In genomic region chr9:136807281-136808074, GRCh38 we compare ENCODE assay signal across 8 cellular contexts. TPM values are rescaled to one million over a fixed set of nuclear protein-coding genes. Genes with fewer than 3 reads are reported as not detected.
DNase-seq lines count a peak whose midpoint lies in the region; ATAC-seq and TF ChIP-seq lines count a peak whose summit lies in the region.

Gene RABL6, plus strand, starts transcription at chr9:136807948. Its CDS starts 249 bp downstream, at chr9:136808197.

- H3K27me3 Mint-ChIP-seq in activated naive CD4-positive, alpha-beta T cell treated with anti-CD3 and anti-CD28 coated beads, Interleukin-2, amount 10 ng/mL, durations not matched to agents 7 days and 5 days, result peaks cover 2% of the 10 kb centered on the region

- H3K9me3 ChIP-seq in IMR-90 (ENCODE audit: control insufficient read depth, insufficient read depth, low read length), result no peaks in the 10 kb centered on the region
- no peaks in the 10 kb centered on the region for H3K9me3 ChIP-seq in SK-N-SH
- H3K9me3 ChIP-seq in osteoblast (ENCODE audit: low read depth, low read length), result no peaks in the 10 kb centered on the region
- no peaks in the 10 kb centered on the region for H3K9me3 ChIP-seq in testis

- no peaks in the 10 kb centered on the region for H3F3A ChIP-seq in SK-N-SH (replicated peaks; ENCODE audit: insufficient read depth)

- peak within 1 kb of the TSS; percentile 22 to 94; a peak in 3 of 4 replicates for H4K8ac ChIP-seq in IMR-90 (ENCODE audit: low read depth in 2 of 2, low read length in 2 of 2)

- WGBS in IMR-90 (ENCODE audit: extremely low coverage in 2 of 2, insufficient read length in 1 of 2), 2 experiments, result 1% methylated on average over 68 of the region's 96 CpGs; no CpG with 5 or more reads in 1 of the 2 experiments
- whole genome bisulfite sequencing in SK-N-SH (ENCODE audit: low lambda C conversion rate), result 5% methylated on average over 23 of the region's 96 CpGs
- 0 to 1% methylated on average over 14 to 90 of the region's 96 CpGs for WGBS in testis, 2 donors

- H2AK9ac ChIP-seq in IMR-90 (replicated peaks; ENCODE audit: low read depth, low read length, poor library complexity), result peak within 1 kb of the TSS; percentile 97

- POLR2A ChIA-PET in IMR-90 (lab: Charles Lee; ENCODE audit: unreplicated experiment) (no interaction called here), SK-N-SH (lab: Yijun Ruan, JAX) (interaction anchor here (0.7 to 3.2 kb wide), 4 partner anchors 9 to 41 kb away, joined by 3 to 10 read pairs (median 4); partner anchors contain the start of gene AJM1)

- H3K27ac ChIP-seq in IMR-90 (ENCODE audit: insufficient read depth, low read length) (peak within 1 kb of the TSS; percentile 86), SK-N-SH (ENCODE audit: low read depth in 2 of 2, low read length in 1 of 2) (peak within 1 kb of the TSS; percentile 55 to 86; a peak in 3 of 4 replicates), osteoblast (ENCODE audit: low read depth, low read length) (peak within 1 kb of the TSS; percentile 53), testis (peak within 1 kb of the TSS; percentile 86 to 88)

- peak within 1 kb of the TSS; percentile 86 for H3K4me3 Mint-ChIP-seq in activated naive CD4-positive, alpha-beta T cell treated with anti-CD3 and anti-CD28 coated beads, Interleukin-2, amount 10 ng/mL, durations not matched to agents 7 days and 5 days

- H3K4me2 ChIP-seq in IMR-90 (ENCODE audit: low read depth, low read length) (peak within 1 kb of the TSS; percentile 90), SK-N-SH (peak within 1 kb of the TSS; percentile 96), osteoblast (ENCODE audit: insufficient read depth, low read length) (peak within 1 kb of the TSS; percentile 99)

- no TSS peak for BruUV-seq in IMR-90 (replicated peaks; lab: Mats Ljungman, UMichigan)

- TF ChIP-seq RAD21 in IMR-90 (IDR thresholded peaks at IDR 0.05; ENCODE audit: low read length) (no peak), SK-N-SH (IDR thresholded peaks at IDR 0.05; ENCODE audit: low read length) (no peak)

- peak; percentile 39 for DNase-seq in DMS79 (lab: John Stamatoyannopoulos, UW)
- peak; percentile 55 for DNase-seq in IMR-90
- DNase-seq in SK-N-SH, result peak; percentile 99
- DNase-seq in activated naive CD4-positive, alpha-beta T cell treated with anti-CD3 and anti-CD28 coated beads, Interleukin-2, amount 10 ng/mL, durations not matched to agents 7 days and 5 days, result peak; percentile 83
- no peak for DNase-seq in glomerular endothelial cell (ENCODE audit: extremely low read depth, low read depth, low spot score)
- DNase-seq in osteoblast (ENCODE audit: insufficient read length, low spot score, missing footprints), result peak; percentile 100
- peak; percentile 76 for DNase-seq in testis

- peak within 1 kb of the TSS; percentile 85 for H3K27ac Mint-ChIP-seq in activated naive CD4-positive, alpha-beta T cell treated with anti-CD3 and anti-CD28 coated beads, Interleukin-2, amount 10 ng/mL, durations not matched to agents 7 days and 5 days

- H2AFZ ChIP-seq in IMR-90 (replicated peaks; ENCODE audit: low read length, poor library complexity) (peak within 1 kb of the TSS; percentile 99), SK-N-SH (ENCODE audit: low read depth) (peak within 1 kb of the TSS; percentile 79; the same call in 1 of the 2 replicates), osteoblast (ENCODE audit: low read length) (peak within 1 kb of the TSS; percentile 82)

- H3K23ac ChIP-seq in IMR-90 (ENCODE audit: low read depth, low read length), result peak within 1 kb of the TSS; percentile 70

- H3K4me3 ChIP-seq in IMR-90 (ENCODE audit: insufficient read depth, low read depth, low read length) (peak within 1 kb of the TSS; percentile 75), SK-N-SH (ENCODE audit: low read depth in 2 of 2, low read length in 1 of 2) (peak within 1 kb of the TSS; percentile 79 to 96), osteoblast (ENCODE audit: insufficient read depth, low read length) (peak within 1 kb of the TSS; percentile 89), testis (peak within 1 kb of the TSS; percentile 79 to 94)

- dilution Hi-C loops in IMR-90 (cut with HindIII; ENCODE audit: low sequenced_read_pairs, unreplicated experiment), result no loop called here

- H3K9me1 ChIP-seq in IMR-90 (ENCODE audit: insufficient read depth, low read length), result no peaks in the 10 kb centered on the region

- H2BK15ac ChIP-seq in IMR-90 (ENCODE audit: low read depth, low read length), result no peak within 1 kb of the TSS

- peak within 1 kb of the TSS; percentile 85 for H3K9ac ChIP-seq in IMR-90 (ENCODE audit: low read depth, low read length)
- H3K9ac ChIP-seq in SK-N-SH, result peak within 1 kb of the TSS; percentile 89

- H2BK5ac ChIP-seq in IMR-90 (ENCODE audit: low read depth, low read length, poor library complexity, severe bottlenecking), result peak within 1 kb of the TSS; percentile 67

- CTCF ChIA-PET in IMR-90 (lab: Yijun Ruan, JAX), result no interaction called here
- CTCF ChIA-PET in SK-N-SH (lab: Yijun Ruan, JAX), result interaction anchor here (0.9 to 6.5 kb wide), 8 partner anchors 9 to 222 kb away, joined by 3 to 30 read pairs (median 5); partner anchors contain the start of gene AJM1
- CTCF ChIA-PET in activated naive CD4-positive, alpha-beta T cell treated with anti-CD3 and anti-CD28 coated beads, Interleukin-2, amount 10 ng/mL, durations not matched to agents 7 days and 5 days (lab: Charles Lee), result interaction anchor here (3.6 to 6.7 kb wide), 2 partner anchors 14 to 35 kb away, joined by 15 to 29 read pairs; partner anchors contain the start of gene AJM1

- H3K79me2 ChIP-seq in SK-N-SH (ENCODE audit: insufficient read depth) (peaks cover 46% of the 10 kb centered on the region), osteoblast (ENCODE audit: insufficient read depth, low read length) (peaks cover 44% of the 10 kb centered on the region)

- H4K91ac ChIP-seq in IMR-90 (ENCODE audit: insufficient read depth, low read depth, low read length), result peak within 1 kb of the TSS; percentile 70

- peaks cover 52% of the 10 kb centered on the region for H3K4me1 Mint-ChIP-seq in activated naive CD4-positive, alpha-beta T cell treated with anti-CD3 and anti-CD28 coated beads, Interleukin-2, amount 10 ng/mL, durations not matched to agents 7 days and 5 days

- intact Hi-C loops in IMR-90 (cut with micrococcal nuclease) (no loop called here), testis (cut with DNase I; ENCODE audit: low total_unique reads) (loop anchor here (5.0 kb wide), 1 partner anchor 135 kb away; the partner anchor contains the start of gene FBXW5)

- peak within 1 kb of the TSS; percentile 43; the same call in 1 of the 2 replicates for H2BK120ac ChIP-seq in IMR-90 (ENCODE audit: low read depth, low read length)

- in situ Hi-C loops in IMR-90 (cut with MboI; ENCODE audit: low sequenced_read_pairs), result no loop called here

- peak within 1 kb of the TSS; percentile 52 for H3K56ac ChIP-seq in IMR-90 (ENCODE audit: extremely low read depth, insufficient read depth, low read length)

- peak within 1 kb of the TSS; percentile 94 for H3K14ac ChIP-seq in IMR-90 (replicated peaks; ENCODE audit: low read depth, low read length)

- peak within 1 kb of the TSS; percentile 56 for H2AK5ac ChIP-seq in IMR-90 (ENCODE audit: low read depth, low read length)

- TF ChIP-seq EP300 in SK-N-SH (IDR thresholded peaks at IDR 0.05; ENCODE audit: borderline replicate concordance in 1 of 2, low read depth in 1 of 2, low read length in 1 of 2), result no peak

- H4K20me1 ChIP-seq in IMR-90 (ENCODE audit: insufficient read depth, low read length) (peaks cover 15% of the 10 kb centered on the region; the same call in 1 of the 2 replicates), SK-N-SH (ENCODE audit: insufficient read depth) (peaks cover 24% of the 10 kb centered on the region), osteoblast (ENCODE audit: insufficient read depth, low read length) (peaks cover 14% of the 10 kb centered on the region)

- TF ChIP-seq CTCF in IMR-90 (conservative IDR thresholded peaks at IDR 0.05; ENCODE audit: low read depth, low read length), result no peak
- TF ChIP-seq CTCF in SK-N-SH (IDR thresholded peaks at IDR 0.05), result no peak
- no peak for TF ChIP-seq CTCF in osteoblast (IDR thresholded peaks at IDR 0.05; ENCODE audit: extremely low read depth, low read depth, low read length)
- peak in 1 of 3 experiments; percentile 16 for TF ChIP-seq CTCF in testis (IDR thresholded peaks at IDR 0.05)

- H3K18ac ChIP-seq in IMR-90 (ENCODE audit: low read depth, low read length), result peak within 1 kb of the TSS; percentile 17; the same call in 1 of the 2 replicates

- H4K5ac ChIP-seq in IMR-90 (ENCODE audit: low read depth, low read length), result peak within 1 kb of the TSS; percentile 44

- H3K79me1 ChIP-seq in IMR-90 (ENCODE audit: low read depth in 1 of 2, low read length in 2 of 2), result peaks cover 25 to 45% of the 10 kb centered on the region in 2 experiments

- peaks cover 17% of the 10 kb centered on the region for H3K36me3 Mint-ChIP-seq in activated naive CD4-positive, alpha-beta T cell treated with anti-CD3 and anti-CD28 coated beads, Interleukin-2, amount 10 ng/mL, durations not matched to agents 7 days and 5 days

- H3K4me1 ChIP-seq in IMR-90 (ENCODE audit: control insufficient read depth, insufficient read depth, low read length) (peaks cover 13% of the 10 kb centered on the region), SK-N-SH (ENCODE audit: control insufficient read depth in 1 of 2, insufficient read depth in 2 of 2, low read depth in 1 of 2, low read length in 1 of 2) (peaks cover 20 to 22% of the 10 kb centered on the region in 2 experiments; a peak in 3 of 4 replicates), osteoblast (ENCODE audit: insufficient read depth, low read length) (peaks cover 16% of the 10 kb centered on the region), testis (peaks cover 12% of the 10 kb centered on the region)

- peaks cover 1% of the 10 kb centered on the region; the same call in 1 of the 2 replicates for H3K27me3 ChIP-seq in IMR-90 (ENCODE audit: control insufficient read depth, insufficient read depth, low read length)
- no peaks in the 10 kb centered on the region for H3K27me3 ChIP-seq in SK-N-SH (ENCODE audit: insufficient read depth)
- no peaks in the 10 kb centered on the region for H3K27me3 ChIP-seq in osteoblast (ENCODE audit: insufficient read depth, low read length)
- no peaks in the 10 kb centered on the region for H3K27me3 ChIP-seq in testis

- ATAC-seq in GM21515 (IDR thresholded peaks at IDR 0.05; ENCODE audit: unreplicated experiment) (peak; percentile 69), IMR-90 (ENCODE audit: low read depth) (peak; percentile 90)

- no peak within 1 kb of the TSS for H2BK20ac ChIP-seq in IMR-90 (ENCODE audit: low read depth, low read length)

- H3K36me3 ChIP-seq in IMR-90 (ENCODE audit: control insufficient read depth, insufficient read depth, low read length), result peaks cover 4% of the 10 kb centered on the region
- H3K36me3 ChIP-seq in SK-N-SH (replicated peaks in 1 of 2; ENCODE audit: control insufficient read depth in 1 of 2, insufficient read depth in 2 of 2, low read length in 1 of 2), result peaks cover 9 to 20% of the 10 kb centered on the region in 2 experiments
- peaks cover 12% of the 10 kb centered on the region for H3K36me3 ChIP-seq in osteoblast (ENCODE audit: insufficient read depth, low read length)
- no peaks in the 10 kb centered on the region for H3K36me3 ChIP-seq in testis (ENCODE audit: low read depth, missing control alignments)

- peak within 1 kb of the TSS; percentile 89 for H3K4ac ChIP-seq in IMR-90 (ENCODE audit: low read depth, low read length)

- H3K9me3 Mint-ChIP-seq in activated naive CD4-positive, alpha-beta T cell treated with anti-CD3 and anti-CD28 coated beads, Interleukin-2, amount 10 ng/mL, durations not matched to agents 7 days and 5 days, result no peaks in the 10 kb centered on the region

- TF ChIP-seq POLR2A in IMR-90 (IDR thresholded peaks at IDR 0.05; ENCODE audit: low read depth, low read length) (peak; percentile 68), testis (IDR thresholded peaks at IDR 0.05) (peak; percentile 7)

- H3K9me2 ChIP-seq in SK-N-SH, result no peaks in the 10 kb centered on the region

RNA-seq across cellular contexts. Expression of gene RABL6, which starts in this region (rescaled TPM):
- 43.9 and 47.5 TPM in 2 replicates for total RNA-seq in IMR-90 (2012; rRNA removed)
- 37.1 and 40.4 TPM in 2 replicates for polyA plus RNA-seq in IMR-90 (2012; rRNA removed)
- polyA plus RNA-seq in IMR-90 (2012; cell fraction: cytosol; rRNA removed), result 20.9 and 39.1 TPM in 2 replicates
- 60.9 and 121 TPM in 2 replicates for polyA plus RNA-seq in IMR-90 (2012; cell fraction: nucleus; rRNA removed; ENCODE audit: low replicate concordance)
- 40.0 and 43.6 TPM in 2 replicates for polyA plus RNA-seq in SK-N-SH (2012; rRNA removed)
- 22.2 and 30.4 TPM in 2 replicates for polyA plus RNA-seq in SK-N-SH (2012; cell fraction: cytosol; rRNA removed)
- 73.9 and 90.1 TPM in 2 replicates for polyA plus RNA-seq in SK-N-SH (2012; cell fraction: nucleus; rRNA removed)
- total RNA-seq in glomerular endothelial cell, result 90.2 and 99.9 TPM in 2 replicates
- 64.2 and 64.8 TPM in 2 replicates for total RNA-seq in osteoblast
- total RNA-seq in testis, result 100 to 1,000 TPM in 1 of 2 donors, 10 to 100 TPM in 1; 95.1 to 103 TPM
- polyA plus RNA-seq in testis (ENCODE audit: insufficient read depth, low read depth, low replicate concordance), result 69.1 TPM
